ENCODE assay signal across 19 cellular contexts in the genomic region with DNA sequence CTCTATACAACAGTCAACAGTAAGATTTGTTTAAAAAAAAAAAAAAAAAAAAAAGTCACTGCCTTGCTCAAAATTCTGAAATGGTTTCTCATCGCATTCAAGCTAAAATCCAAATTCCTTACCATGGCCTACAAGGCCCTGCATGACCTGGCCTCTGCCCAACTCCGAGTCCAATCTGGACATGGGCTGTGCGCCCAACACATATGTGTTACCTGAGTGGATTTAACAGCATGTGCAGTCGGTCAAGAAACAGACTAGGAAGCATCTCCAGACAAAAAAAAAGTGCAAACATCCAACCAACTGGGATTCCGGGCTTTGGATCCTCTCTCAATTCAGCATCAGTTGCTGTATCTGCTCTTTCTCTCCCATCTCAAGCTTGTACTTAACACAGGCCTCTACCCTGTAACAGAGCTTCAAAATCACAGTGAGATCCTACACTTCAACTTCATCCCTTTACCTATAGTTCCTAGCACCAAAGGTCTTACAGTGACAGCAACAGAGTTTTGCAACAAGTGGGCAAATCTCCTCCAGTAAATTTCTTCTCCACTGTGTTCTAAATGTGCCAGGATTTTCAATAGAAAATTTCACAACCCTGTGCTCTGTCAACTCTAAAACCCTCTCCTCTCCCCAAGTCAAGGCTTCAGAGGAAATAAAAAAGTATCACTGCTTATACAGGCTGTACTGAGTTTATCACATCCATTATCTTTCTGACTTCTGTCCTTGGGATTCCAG. TPM values are rescaled to one million over a fixed set of nuclear protein-coding genes. Genes with fewer than 3 reads are reported as not detected.
"Had no signal": no experiment of that assay in that cellular context is flagged by ENCODE, and none has a peak within 500 bp of the region (broad histone marks: within the 10 kb centered on the region; RNA-seq: fewer than 3 reads in every experiment).

No MANE protein-coding gene starts in this region.

- H3K9me3 Mint-ChIP-seq: activated CD8-positive, alpha-beta T cell treated with anti-CD3 and anti-CD28 coated beads for 36 hours had no signal

- H3K36me3 ChIP-seq: right atrium auricular region, tibial artery had no signal

- H3K4me3 Mint-ChIP-seq: activated CD8-positive, alpha-beta T cell treated with anti-CD3 and anti-CD28 coated beads for 36 hours; activated T-cell treated with anti-CD3 and anti-CD28 coated beads, Interleukin-2, amount 50 U/mL, for 4 hours had no signal

- H3K27me3 ChIP-seq: foreskin keratinocyte, right atrium auricular region, tibial artery had no signal

- H3K27ac Mint-ChIP-seq: activated CD8-positive, alpha-beta T cell treated with anti-CD3 and anti-CD28 coated beads for 36 hours had no signal

- H3K27me3 Mint-ChIP-seq: activated CD8-positive, alpha-beta T cell treated with anti-CD3 and anti-CD28 coated beads for 36 hours had no signal

- ATAC-seq: activated CD8-positive, alpha-beta T cell treated with anti-CD3 and anti-CD28 coated beads for 36 hours; activated T-cell treated with anti-CD3 and anti-CD28 coated beads, Interleukin-2, amount 50 U/mL, for 4 hours; foreskin keratinocyte; left cardiac atrium; stimulated activated naive CD8-positive, alpha-beta T cell treated with anti-CD3 and anti-CD28 coated beads, Interleukin-15, Interleukin-2, amounts not matched to agents 100 U/mL and 50 U/mL, for 24 hours had no signal

- H3K27ac ChIP-seq: foreskin keratinocyte, tibial artery had no signal

- H3K4me3 ChIP-seq: lung, right atrium auricular region, tibial artery had no signal

- H3K4me1 ChIP-seq: foreskin keratinocyte, tibial artery had no signal

- H3K9me3 ChIP-seq: right atrium auricular region, tibial artery had no signal

- DNase-seq: activated CD4-positive, alpha-beta T cell treated with anti-CD3 and anti-CD28 coated beads for 48 hours; activated CD4-positive, CD25-positive, alpha-beta regulatory T cell; activated CD8-positive, alpha-beta T cell treated with anti-CD3 and anti-CD28 coated beads for 36 hours; activated effector memory CD4-positive, alpha-beta T cell treated with Interleukin-2 at 50 U/mL for 16 hours; activated naive CD4-positive, alpha-beta T cell treated with anti-CD3 and anti-CD28 coated beads, Interleukin-2, amount 50 U/mL, for 16 hours; activated T-cell treated with anti-CD3 and anti-CD28 coated beads, Interleukin-2, amount 50 U/mL, for 4 hours; aorta; foreskin keratinocyte; glutamatergic neuron; hippocampal formation; left cardiac atrium; midbrain; stimulated activated CD4-positive, alpha-beta T cell treated with anti-CD3 and anti-CD28 coated beads, Interleukin-2, amount 100 ng/mL, for 24 hours; stimulated activated naive CD8-positive, alpha-beta T cell treated with anti-CD3 and anti-CD28 coated beads, Interleukin-15, Interleukin-2, amounts not matched to agents 100 U/mL and 50 U/mL, for 24 hours; T-helper 1 cell; T-helper 9 cell; tibial artery had no signal

RNA-seq across cellular contexts. Expression of a gene that starts 19.6 kb away (rescaled TPM):
- total RNA-seq: activated CD8-positive, alpha-beta T cell treated with anti-CD3 and anti-CD28 coated beads for 36 hours had no signal
